Comparison of ENCODE assay signal across 8 cellular contexts in genomic region chrX:119887721-119888425, GRCh38. TPM values are rescaled to one million over a fixed set of nuclear protein-coding genes. Genes with fewer than 3 reads are reported as not detected.
DNase-seq lines count a peak whose midpoint lies in the region; ATAC-seq and TF ChIP-seq lines count a peak whose summit lies in the region.

No MANE protein-coding gene starts in this region.

- H3K9me3 Mint-ChIP-seq in naive thymus-derived CD4-positive, alpha-beta T cell = no peaks in the 10 kb centered on the region

- WGBS in esophagus muscularis mucosa = 37% methylated on average over 32 of the region's 40 CpGs
- WGBS in thyroid gland, 2 donors = 11 to 33% methylated on average over 1 to 11 of the region's 40 CpGs

- peak overlapping the region in 9 of 10 donors; percentile 38 to 67 (median 51) for H3K4me3 Mint-ChIP-seq in naive thymus-derived CD4-positive, alpha-beta T cell

- TF ChIP-seq POLR2A in esophagus muscularis mucosa (IDR thresholded peaks at IDR 0.05; ENCODE audit: low read depth) (no peak), thyroid gland (IDR thresholded peaks at IDR 0.05) (no peak)

- H3K4me1 Mint-ChIP-seq in naive thymus-derived CD4-positive, alpha-beta T cell = peaks cover 0 to 11% (median 7%) of the 10 kb centered on the region in 7 donors

- H3K36me3 Mint-ChIP-seq in naive thymus-derived CD4-positive, alpha-beta T cell = no peaks in the 10 kb centered on the region

- no peaks in the 10 kb centered on the region for H3K27me3 Mint-ChIP-seq in naive thymus-derived CD4-positive, alpha-beta T cell

- CTCF ChIA-PET in naive thymus-derived CD4-positive, alpha-beta T cell (lab: Charles Lee) = interaction anchor here (0.6 to 1.7 kb wide), 8 partner anchors 18 to 769 kb away, joined by 3 to 6 read pairs (median 4); partner anchors contain the start of gene RPL39

- intact Hi-C loops in esophagus muscularis mucosa (cut with DNase I) (no loop called here), thyroid gland (cut with DNase I) (no loop called here)
- intact Hi-C loops in naive thymus-derived CD4-positive, alpha-beta T cell (cut with micrococcal nuclease) = loop anchor here (2.0 to 5.0 kb wide), 3 partner anchors 17 to 371 kb away; partner anchors contain the start of genes UPF3B (in 2 of the 2), NDUFA1 (in 1 of the 2) and RNF113A (in 1 of the 2)

- H3K9me3 ChIP-seq in esophagus muscularis mucosa = no peaks in the 10 kb centered on the region
- H3K9me3 ChIP-seq in naive thymus-derived CD4-positive, alpha-beta T cell (ENCODE audit: control insufficient read depth in 2 of 3, low read length in 3 of 3) = no peaks in the 10 kb centered on the region
- no peaks in the 10 kb centered on the region for H3K9me3 ChIP-seq in thyroid gland

- DNase-seq in NOMO-1 treated with DMSO at 0.1 percent for 48 hours (lab: John Stamatoyannopoulos, UW; ENCODE audit: unreplicated experiment) (peak; percentile 59), activated T-cell treated with anti-CD3 and anti-CD28 coated beads for 48 hours (ENCODE audit: low read depth) (peak; percentile 56), esophagus muscularis mucosa (ENCODE audit: extremely low spot score) (no peak), thyroid gland (peak; percentile 52 to 56), RKO (ENCODE audit: low spot score) (no peak)
- peak; percentile 30 to 61 (median 38) for DNase-seq in naive thymus-derived CD4-positive, alpha-beta T cell

- TF ChIP-seq EP300 in esophagus muscularis mucosa (IDR thresholded peaks at IDR 0.05) = no peak

- POLR2A ChIA-PET in naive thymus-derived CD4-positive, alpha-beta T cell (lab: Charles Lee) = interaction anchor here (0.6 kb wide), 1 partner anchor 19 kb away, joined by 3 read pairs; no protein-coding TSS in a partner anchor

- H3K27ac ChIP-seq in esophagus muscularis mucosa (replicated peaks in 1 of 4) = no peak overlapping the region
- no peak overlapping the region for H3K27ac ChIP-seq in naive thymus-derived CD4-positive, alpha-beta T cell (ENCODE audit: low read depth, low read length)
- no peak overlapping the region for H3K27ac ChIP-seq in thyroid gland

- TF ChIP-seq CTCF in GM12873 (IDR thresholded peaks at IDR 0.05; ENCODE audit: insufficient read depth, low read depth, low read length, missing control alignments) (peak; percentile 72), esophagus muscularis mucosa (IDR thresholded peaks at IDR 0.05) (peak; percentile 19 to 54 (median 34)), thyroid gland (IDR thresholded peaks at IDR 0.05) (peak in 5 of 6 experiments; percentile 15 to 48 (median 31))

- peak; percentile 96 for ATAC-seq in HG03103 (IDR thresholded peaks at IDR 0.05; ENCODE audit: low read depth, unreplicated experiment)
- peak; percentile 87 for ATAC-seq in naive thymus-derived CD4-positive, alpha-beta T cell

- H3K36me3 ChIP-seq in esophagus muscularis mucosa = no peaks in the 10 kb centered on the region
- no peaks in the 10 kb centered on the region for H3K36me3 ChIP-seq in naive thymus-derived CD4-positive, alpha-beta T cell (ENCODE audit: control insufficient read depth in 2 of 3, insufficient read depth in 3 of 3, low read length in 3 of 3)
- no peaks in the 10 kb centered on the region for H3K36me3 ChIP-seq in thyroid gland

- H3K4me3 ChIP-seq in esophagus muscularis mucosa (peak overlapping the region; percentile 37 to 51 (median 41)), thyroid gland (replicated peaks in 1 of 3) (no peak overlapping the region)
- no peak overlapping the region for H3K4me3 ChIP-seq in naive thymus-derived CD4-positive, alpha-beta T cell (ENCODE audit: low read length)

- H3K4me1 ChIP-seq in esophagus muscularis mucosa = peaks cover 0 to 17% (median 9%) of the 10 kb centered on the region in 4 donors
- H3K4me1 ChIP-seq in naive thymus-derived CD4-positive, alpha-beta T cell (ENCODE audit: control insufficient read depth in 2 of 2, insufficient read depth in 2 of 2, low read length in 2 of 2) = no peaks in the 10 kb centered on the region
- no peaks in the 10 kb centered on the region for H3K4me1 ChIP-seq in thyroid gland

- H3K27ac Mint-ChIP-seq in naive thymus-derived CD4-positive, alpha-beta T cell = no peak overlapping the region

- no peaks in the 10 kb centered on the region for H3K27me3 ChIP-seq in esophagus muscularis mucosa
- no peaks in the 10 kb centered on the region for H3K27me3 ChIP-seq in naive thymus-derived CD4-positive, alpha-beta T cell (ENCODE audit: control insufficient read depth in 2 of 2, insufficient read depth in 2 of 2, low read length in 2 of 2)
- H3K27me3 ChIP-seq in thyroid gland = no peaks in the 10 kb centered on the region

RNA-seq across cellular contexts. Expression of gene AKAP14, which starts 7.8 kb away (rescaled TPM):
- total RNA-seq in esophagus muscularis mucosa = not detected
- not detected for total RNA-seq in naive thymus-derived CD4-positive, alpha-beta T cell
- polyA plus RNA-seq in naive thymus-derived CD4-positive, alpha-beta T cell = not detected
- total RNA-seq in thyroid gland = not detected

RNA-seq across cellular contexts. Expression of gene NDUFA1, which starts 16.2 kb away (rescaled TPM):
- total RNA-seq in esophagus muscularis mucosa (10 to 100 TPM; 61.1 to 90.9 (median 65.5) TPM), thyroid gland (10 to 100 TPM; 36.2 to 80.0 (median 66.6) TPM)
- 10 to 100 TPM; 41.6 to 94.7 (median 46.8) TPM for total RNA-seq in naive thymus-derived CD4-positive, alpha-beta T cell
- polyA plus RNA-seq in naive thymus-derived CD4-positive, alpha-beta T cell = 100 to 1,000 TPM; 172 to 313 TPM

RNA-seq across cellular contexts. Expression of gene RNF113A, which starts 16.3 kb away (rescaled TPM):
- total RNA-seq in esophagus muscularis mucosa (10 to 100 TPM in 3 of 4 donors, 1 to 10 TPM in 1; 9.1 to 14.9 (median 12.7) TPM), thyroid gland (10 to 100 TPM; 10.1 to 18.0 (median 14.9) TPM)
- 10 to 100 TPM; 25.5 to 40.6 (median 34.7) TPM for total RNA-seq in naive thymus-derived CD4-positive, alpha-beta T cell
- polyA plus RNA-seq in naive thymus-derived CD4-positive, alpha-beta T cell = 10 to 100 TPM; 47.8 to 76.4 TPM

RNA-seq across cellular contexts. Expression of gene UPF3B, which starts 35.1 kb away (rescaled TPM):
- total RNA-seq in esophagus muscularis mucosa (1 to 10 TPM; 4.1 to 7.1 (median 4.9) TPM), thyroid gland (1 to 10 TPM; 3.2 to 4.4 (median 3.9) TPM)
- total RNA-seq in naive thymus-derived CD4-positive, alpha-beta T cell = 10 to 100 TPM in 3 of 5 experiments, 1 to 10 TPM in 2; 7.6 to 12.6 (median 11.3) TPM
- polyA plus RNA-seq in naive thymus-derived CD4-positive, alpha-beta T cell = 1 to 10 TPM; 7.3 to 8.3 TPM

RNA-seq across cellular contexts. Expression of gene NKAP, which starts 55.7 kb away (rescaled TPM):
- total RNA-seq in esophagus muscularis mucosa (1 to 10 TPM; 5.3 to 7.1 (median 6.6) TPM), thyroid gland (10 to 100 TPM in 1 of 4 donors, 1 to 10 TPM in 3; 5.9 to 13.7 (median 8.1) TPM)
- 10 to 100 TPM in 4 of 5 experiments, 1 to 10 TPM in 1; 9.7 to 19.3 (median 14.9) TPM for total RNA-seq in naive thymus-derived CD4-positive, alpha-beta T cell
- polyA plus RNA-seq in naive thymus-derived CD4-positive, alpha-beta T cell = 1 to 10 TPM; 4.2 to 6.0 TPM

Comparison
In these comparisons a context has a peak if more than half of its experiments do, and no peak if none do; other contexts are left out.
1. DNase-seq: peak in NOMO-1 treated with DMSO at 0.1 percent for 48 hours (single experiment), activated T-cell treated with anti-CD3 and anti-CD28 coated beads for 48 hours (single experiment), naive thymus-derived CD4-positive, alpha-beta T cell (9 of 9) and thyroid gland (2 of 2); none in esophagus muscularis mucosa (single experiment) and RKO (single experiment).
2. H3K4me3 ChIP-seq: peak in esophagus muscularis mucosa (4 of 4); none in naive thymus-derived CD4-positive, alpha-beta T cell (single experiment) and thyroid gland (0 of 3).
3. intact Hi-C loops: an anchor here in naive thymus-derived CD4-positive, alpha-beta T cell (2.0 to 5.0 kb wide); none called in esophagus muscularis mucosa and thyroid gland.
4. Peak in every context shown above with its lines, with median percentiles within 50 percentile points of each other: CTCF ChIP-seq.